27 cellular contexts compared by ENCODE assay signal in genomic region chr16:82157836-82158235, GRCh38. TPM values are rescaled to one million over a fixed set of nuclear protein-coding genes. Genes with fewer than 3 reads are reported as not detected.
DNase-seq lines count a peak whose midpoint lies in the region; ATAC-seq and TF ChIP-seq lines count a peak whose summit lies in the region.
"Had no signal": no experiment of that assay in that cellular context is flagged by ENCODE, and none has a peak within 500 bp of the region (broad histone marks: within the 10 kb centered on the region; RNA-seq: fewer than 3 reads in every experiment).

No MANE protein-coding gene starts in this region.

- no peaks in the 10 kb centered on the region for H3K9me3 ChIP-seq in esophagus (ENCODE audit: control insufficient read depth in 2 of 2, insufficient read depth in 1 of 2, low read depth in 1 of 2, low read length in 1 of 2)
- no peaks in the 10 kb centered on the region for H3K9me3 ChIP-seq in osteoblast (ENCODE audit: low read depth, low read length)

- no peak overlapping the region; the same call in 1 of the 2 replicates for H3K9ac ChIP-seq in KMS-11

- H3K4me1 ChIP-seq in ACC112 (ENCODE audit: control insufficient read depth, insufficient read depth, low read length, unreplicated experiment) (peaks cover 9% of the 10 kb centered on the region), KMS-11 (ENCODE audit: low read depth, poor library complexity, severe bottlenecking) (peaks cover 33% of the 10 kb centered on the region), esophagus (ENCODE audit: control insufficient read depth in 2 of 2, insufficient read depth in 2 of 2, low read length in 1 of 2) (no peaks in the 10 kb centered on the region), osteoblast (ENCODE audit: insufficient read depth, low read length) (peaks cover 7% of the 10 kb centered on the region)

- no peak for DNase-seq in osteoblast (ENCODE audit: insufficient read length, low spot score, missing footprints)
- DNase-seq in dedifferentiated amniotic fluid mesenchymal stem cell (ENCODE audit: extremely low spot score) = no peak
- DNase-seq in foreskin melanocyte = no peak
- DNase-seq in SW 1271 (lab: John Stamatoyannopoulos, UW) = no peak
- DNase-seq: activated CD8-positive, alpha-beta memory T cell treated with anti-CD3 and anti-CD28 coated beads for 24 hours; activated naive CD4-positive, alpha-beta T cell treated with Interleukin-2 at 50 U/mL for 16 hours; activated T-cell treated with anti-CD3 and anti-CD28 coated beads, Interleukin-2, amount 50 U/mL, for 24 hours; amygdala; caudate nucleus; DMS 273 treated with DMSO at 0.1 percent for 48 hours; foreskin keratinocyte; immature natural killer cell; Kasumi-1; NCI-H1092; NCI-H187 treated with DMSO at 0.1 percent for 48 hours; NCI-H2227 treated with DMSO at 0.1 percent for 48 hours; spleen; stimulated activated CD4-positive, alpha-beta T cell treated with anti-CD3 and anti-CD28 coated beads, Interleukin-4, amount 100 ng/mL, for 24 hours; stimulated activated naive CD8-positive, alpha-beta T cell treated with anti-CD3 and anti-CD28 coated beads, Interleukin-15, Interleukin-2, amounts not matched to agents 100 U/mL and 50 U/mL, for 24 hours; T1000; trophoblast cell had no signal

- H3K27ac ChIP-seq in ACC112 (ENCODE audit: low read depth, low read length) (peak overlapping the region; percentile 32), KMS-11 (peak overlapping the region; percentile 51; the same call in 1 of the 2 replicates), esophagus (ENCODE audit: low read depth in 2 of 2, low read length in 1 of 2) (peak overlapping the region; percentile 35 to 57), osteoblast (ENCODE audit: low read depth, low read length) (peak overlapping the region; percentile 22)
- H3K27ac ChIP-seq: foreskin keratinocyte, RWPE1 had no signal

- H3K36me3 ChIP-seq in ACC112 (ENCODE audit: insufficient read depth, low read length) (peaks cover 16% of the 10 kb centered on the region), KMS-11 (ENCODE audit: insufficient read depth) (peaks cover 13% of the 10 kb centered on the region), esophagus (ENCODE audit: control insufficient read depth in 2 of 2, insufficient read depth in 2 of 2, low read length in 1 of 2) (peaks cover 4 to 9% of the 10 kb centered on the region in 2 donors), osteoblast (ENCODE audit: insufficient read depth, low read length) (peaks cover 27% of the 10 kb centered on the region)

- H3K4me3 ChIP-seq in ACC112 (ENCODE audit: low read depth, low read length) (no peak overlapping the region), KMS-11 (IDR thresholded peaks at IDR 0.05; ENCODE audit: insufficient read depth, low read depth, low read length) (no peak overlapping the region), esophagus (ENCODE audit: low read depth in 1 of 2, low read length in 2 of 2) (no peak overlapping the region), osteoblast (ENCODE audit: insufficient read depth, low read length) (no peak overlapping the region)
- H3K4me3 ChIP-seq: spleen had no signal

- H3K27me3 ChIP-seq in ACC112 (ENCODE audit: insufficient read depth, low read length) = no peaks in the 10 kb centered on the region
- H3K27me3 ChIP-seq in KMS-11 (ENCODE audit: insufficient read depth, low read depth) = no peaks in the 10 kb centered on the region
- no peaks in the 10 kb centered on the region for H3K27me3 ChIP-seq in esophagus (ENCODE audit: control insufficient read depth in 1 of 2, insufficient read depth in 2 of 2, low read length in 2 of 2)
- no peaks in the 10 kb centered on the region for H3K27me3 ChIP-seq in osteoblast (ENCODE audit: insufficient read depth, low read length)
- H3K27me3 ChIP-seq: foreskin keratinocyte, spleen had no signal

- 81 to 85% methylated on average over 5 of the region's 5 CpGs for WGBS in esophagus, 2 donors

- H4K20me1 ChIP-seq in KMS-11 (ENCODE audit: insufficient read depth) = no peaks in the 10 kb centered on the region; the same call in 1 of the 2 replicates
- peaks cover 11% of the 10 kb centered on the region for H4K20me1 ChIP-seq in osteoblast (ENCODE audit: insufficient read depth, low read length)

- no peak for ATAC-seq in GM18861 (IDR thresholded peaks at IDR 0.05; ENCODE audit: unreplicated experiment)
- ATAC-seq: activated CD4-positive, CD25-positive, alpha-beta regulatory T cell treated with anti-CD3 and anti-CD28 coated beads, Interleukin-2, amount 50 U/mL, for 24 hours; foreskin keratinocyte had no signal

- H2AFZ ChIP-seq in ACC112 (ENCODE audit: low read length, unreplicated experiment) (no peak overlapping the region), KMS-11 (ENCODE audit: low read depth) (no peak overlapping the region), osteoblast (ENCODE audit: low read length) (no peak overlapping the region)

- no peak for TF ChIP-seq CTCF in KMS-11 (conservative IDR thresholded peaks at IDR 0.05; ENCODE audit: low read depth, low read length)
- no peak for TF ChIP-seq CTCF in osteoblast (IDR thresholded peaks at IDR 0.05; ENCODE audit: extremely low read depth, low read depth, low read length)

- H3K79me2 ChIP-seq in ACC112 (ENCODE audit: control insufficient read depth, insufficient read depth, low read length, unreplicated experiment) (peaks cover 11% of the 10 kb centered on the region), KMS-11 (ENCODE audit: insufficient read depth, low read depth) (no peaks in the 10 kb centered on the region; the same call in 1 of the 2 replicates), osteoblast (ENCODE audit: insufficient read depth, low read length) (peaks cover 29% of the 10 kb centered on the region)

- peak overlapping the region; percentile 53 for H3K4me2 ChIP-seq in KMS-11
- H3K4me2 ChIP-seq in osteoblast (ENCODE audit: insufficient read depth, low read length) = no peak overlapping the region

RNA-seq across cellular contexts. Expression of gene MPHOSPH6, which starts 12.2 kb away (rescaled TPM):
- polyA plus RNA-seq in esophagus = 10 to 100 TPM; 21.8 to 41.6 TPM
- 20.9 and 23.9 TPM in 2 replicates for total RNA-seq in osteoblast
